In the genomic region with DNA sequence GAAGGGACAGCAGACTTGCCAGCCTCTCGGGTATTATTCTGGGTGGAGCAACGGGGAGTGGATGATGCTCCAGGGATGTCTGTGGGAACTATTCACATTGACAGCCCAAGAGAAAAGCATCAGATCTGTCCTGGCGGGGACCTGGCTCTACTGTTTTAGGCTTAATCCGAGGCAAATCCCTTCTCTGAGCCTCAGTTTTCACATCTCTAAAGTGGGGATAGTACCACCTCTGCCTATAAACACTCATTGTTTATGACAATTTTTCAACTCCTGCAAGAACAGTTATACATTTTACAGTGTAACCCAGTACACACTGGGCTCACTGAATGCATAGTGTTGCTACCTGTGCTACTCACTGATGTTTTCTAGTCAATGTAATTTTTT, we compare ENCODE assay signal across 1 cellular context.
TF ChIP-seq lines count a peak whose summit lies in the region.

No MANE protein-coding gene starts in this region.

TF ChIP-seq in endothelial cell of umbilical vein, 7 proteins besides CTCF, POLR2A, EP300 and RAD21 (continued from another document):
- TF ChIP-seq, protein P1, sequence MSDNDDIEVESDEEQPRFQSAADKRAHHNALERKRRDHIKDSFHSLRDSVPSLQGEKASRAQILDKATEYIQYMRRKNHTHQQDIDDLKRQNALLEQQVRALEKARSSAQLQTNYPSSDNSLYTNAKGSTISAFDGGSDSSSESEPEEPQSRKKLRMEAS (IDR thresholded peaks at IDR 0.05; ENCODE audit: insufficient read depth, insufficient read length) = no peak
- TF ChIP-seq JUN (IDR thresholded peaks at IDR 0.05; ENCODE audit: borderline replicate concordance, insufficient read depth, insufficient read length, low read depth) (no peak), POLR2AphosphoS5 (IDR thresholded peaks at IDR 0.05; ENCODE audit: insufficient read depth, low read depth, low read length) (no peak), EZH2 (IDR thresholded peaks at IDR 0.05; ENCODE audit: borderline replicate concordance, low read depth, low read length, severe bottlenecking) (no peak), FOS (IDR thresholded peaks at IDR 0.05; ENCODE audit: borderline replicate concordance, insufficient read depth, low read length) (no peak), MYC (IDR thresholded peaks at IDR 0.05; ENCODE audit: low read depth, low read length) (no peak)
